ENCODE assay signal across 9 cellular contexts in genomic region chr22:30970356-30970746, GRCh38. TPM values are rescaled to one million over a fixed set of nuclear protein-coding genes. Genes with fewer than 3 reads are reported as not detected.
A peak's percentile ranks its signal among the peaks of the same experiment; 100 is the strongest.
DNase-seq lines count a peak whose midpoint lies in the region; ATAC-seq lines count a peak whose summit lies in the region.
"Had no signal": no experiment of that assay in that cellular context is flagged by ENCODE, and none has a peak within 500 bp of the region (broad histone marks: within the 10 kb centered on the region; RNA-seq: fewer than 3 reads in every experiment).

No MANE protein-coding gene starts in this region.

- H3K9me3 Mint-ChIP-seq in activated CD8-positive, alpha-beta T cell treated with anti-CD3 and anti-CD28 coated beads, Interleukin-2, amount 10 ng/mL, durations not matched to agents 7 days and 5 days (ENCODE audit: insufficient read depth): peaks cover 45% of the 10 kb centered on the region
- H3K9me3 Mint-ChIP-seq in stimulated activated naive CD8-positive, alpha-beta T cell treated with anti-CD3 and anti-CD28 coated beads, Interleukin-15, amount 100 ng/mL, for 72 hours: peaks cover 30 to 33% of the 10 kb centered on the region in 2 donors

- POLR2A ChIA-PET in activated CD8-positive, alpha-beta T cell treated with anti-CD3 and anti-CD28 coated beads, Interleukin-2, amount 10 ng/mL, durations not matched to agents 7 days and 5 days (lab: Charles Lee): interaction anchor here (0.7 to 2.9 kb wide), 7 partner anchors 8 to 320 kb away, joined by 5 to 26 read pairs (median 18); no protein-coding TSS in a partner anchor

- H3K4me1 Mint-ChIP-seq in activated CD8-positive, alpha-beta T cell treated with anti-CD3 and anti-CD28 coated beads, Interleukin-2, amount 10 ng/mL, durations not matched to agents 7 days and 5 days (ENCODE audit: low read depth): peaks cover 54% of the 10 kb centered on the region
- peaks cover 34% of the 10 kb centered on the region for H3K4me1 Mint-ChIP-seq in stimulated activated naive CD8-positive, alpha-beta T cell treated with anti-CD3 and anti-CD28 coated beads, Interleukin-15, amount 100 ng/mL, for 72 hours

- peaks cover 86% of the 10 kb centered on the region for H3K36me3 Mint-ChIP-seq in activated CD8-positive, alpha-beta T cell treated with anti-CD3 and anti-CD28 coated beads, Interleukin-2, amount 10 ng/mL, durations not matched to agents 7 days and 5 days (ENCODE audit: low read depth)

- peak; percentile 9 for DNase-seq in NCI-H146 (lab: John Stamatoyannopoulos, UW)
- no peak for DNase-seq in NCI-H146 treated with DMSO at 0.1 percent for 48 hours (lab: John Stamatoyannopoulos, UW; ENCODE audit: unreplicated experiment)
- no peak for DNase-seq in activated CD8-positive, alpha-beta T cell treated with anti-CD3 and anti-CD28 coated beads, Interleukin-2, amount 10 ng/mL, durations not matched to agents 7 days and 5 days
- DNase-seq in stimulated activated naive CD8-positive, alpha-beta T cell treated with anti-CD3 and anti-CD28 coated beads, Interleukin-15, amount 100 ng/mL, for 72 hours: no peak
- no peak for DNase-seq in stimulated activated CD4-positive, alpha-beta T cell treated with anti-CD3 and anti-CD28 coated beads, Interleukin-2, amount 100 ng/mL, for 48 hours
- DNase-seq: 8988T had no signal

- ATAC-seq in activated CD8-positive, alpha-beta T cell treated with anti-CD3 and anti-CD28 coated beads, Interleukin-2, amount 10 ng/mL, durations not matched to agents 7 days and 5 days: no peak
- ATAC-seq in stimulated activated naive CD8-positive, alpha-beta T cell treated with anti-CD3 and anti-CD28 coated beads, Interleukin-15, amount 100 ng/mL, for 72 hours: no peak
- ATAC-seq in GM21390 (IDR thresholded peaks at IDR 0.05; ENCODE audit: unreplicated experiment) (no peak), GM18517 (IDR thresholded peaks at IDR 0.05; ENCODE audit: unreplicated experiment) (no peak)

- CTCF ChIA-PET in activated CD8-positive, alpha-beta T cell treated with anti-CD3 and anti-CD28 coated beads, Interleukin-2, amount 10 ng/mL, durations not matched to agents 7 days and 5 days (lab: Charles Lee): interaction anchor here (0.9 to 3.3 kb wide), 5 partner anchors 9 to 320 kb away, joined by 3 to 30 read pairs (median 5); partner anchors contain the start of gene SMTN

- peak overlapping the region; percentile 89 for H3K4me3 Mint-ChIP-seq in activated CD8-positive, alpha-beta T cell treated with anti-CD3 and anti-CD28 coated beads, Interleukin-2, amount 10 ng/mL, durations not matched to agents 7 days and 5 days
- H3K4me3 Mint-ChIP-seq in stimulated activated naive CD8-positive, alpha-beta T cell treated with anti-CD3 and anti-CD28 coated beads, Interleukin-15, amount 100 ng/mL, for 72 hours: peak overlapping the region; percentile 93 to 98

- H3K27me3 Mint-ChIP-seq in activated CD8-positive, alpha-beta T cell treated with anti-CD3 and anti-CD28 coated beads, Interleukin-2, amount 10 ng/mL, durations not matched to agents 7 days and 5 days (ENCODE audit: low read depth): no peaks in the 10 kb centered on the region
- no peaks in the 10 kb centered on the region for H3K27me3 Mint-ChIP-seq in stimulated activated naive CD8-positive, alpha-beta T cell treated with anti-CD3 and anti-CD28 coated beads, Interleukin-15, amount 100 ng/mL, for 72 hours

- peaks cover 16% of the 10 kb centered on the region for H3K9me3 ChIP-seq in iPS-18c (ENCODE audit: control insufficient read depth, insufficient read depth, low read length)

- H3K4me3 ChIP-seq in iPS-18c (ENCODE audit: insufficient read depth, low read depth, low read length): peak overlapping the region; percentile 84

- peak overlapping the region; percentile 99 for H3K27ac Mint-ChIP-seq in activated CD8-positive, alpha-beta T cell treated with anti-CD3 and anti-CD28 coated beads, Interleukin-2, amount 10 ng/mL, durations not matched to agents 7 days and 5 days
- peak overlapping the region; percentile 93 to 98 for H3K27ac Mint-ChIP-seq in stimulated activated naive CD8-positive, alpha-beta T cell treated with anti-CD3 and anti-CD28 coated beads, Interleukin-15, amount 100 ng/mL, for 72 hours

RNA-seq across cellular contexts. Expression of gene TUG1, which starts 1.3 kb away (rescaled TPM):
- total RNA-seq in activated CD8-positive, alpha-beta T cell treated with anti-CD3 and anti-CD28 coated beads, Interleukin-2, amount 10 ng/mL, durations not matched to agents 7 days and 5 days: 10 to 100 TPM; 67.3 to 72.3 TPM

RNA-seq across cellular contexts. Expression of gene MORC2, which starts 1.8 kb away (rescaled TPM):
- 10 to 100 TPM; 31.3 to 31.5 TPM for total RNA-seq in activated CD8-positive, alpha-beta T cell treated with anti-CD3 and anti-CD28 coated beads, Interleukin-2, amount 10 ng/mL, durations not matched to agents 7 days and 5 days
